In genomic region chr6:31152776-31153175, GRCh38 we compare ENCODE assay signal across 23 cellular contexts.
"Had no signal": no experiment of that assay in that cellular context is flagged by ENCODE, and none has a peak within 500 bp of the region (broad histone marks: within the 10 kb centered on the region; RNA-seq: fewer than 3 reads in every experiment).

No MANE protein-coding gene starts in this region.

- H3K9me3 Mint-ChIP-seq: activated CD4-positive, alpha-beta T cell treated with anti-CD3 and anti-CD28 coated beads, Interleukin-2, amount 10 ng/mL, durations not matched to agents 24 days and 14 days; activated naive CD8-positive, alpha-beta T cell treated with anti-CD3 and anti-CD28 coated beads for 36 hours; activated T-helper 17 cell treated with anti-CD3 and anti-CD28 coated beads, Interleukin-2, amount 50 U/mL, for 72 hours; effector memory CD8-positive, alpha-beta T cell; immature natural killer cell; memory B cell; naive thymus-derived CD8-positive, alpha-beta T cell; stimulated activated memory B cell treated with anti-CD40 and anti-IgM and Interleukin-4, amounts not matched to agents 10 μg/mL and 1 μg/mL and 100 μg/mL, for 72 hours had no signal

- H3K4me3 Mint-ChIP-seq: activated CD4-positive, alpha-beta T cell treated with anti-CD3 and anti-CD28 coated beads, Interleukin-2, amount 10 ng/mL, durations not matched to agents 24 days and 14 days; activated naive CD8-positive, alpha-beta T cell treated with anti-CD3 and anti-CD28 coated beads for 36 hours; activated T-helper 17 cell treated with anti-CD3 and anti-CD28 coated beads, Interleukin-2, amount 50 U/mL, for 72 hours; effector memory CD8-positive, alpha-beta T cell; immature natural killer cell; memory B cell; naive thymus-derived CD8-positive, alpha-beta T cell; stimulated activated memory B cell treated with anti-CD40 and anti-IgM and Interleukin-4, amounts not matched to agents 10 μg/mL and 1 μg/mL and 100 μg/mL, for 72 hours; T-helper 17 cell had no signal

- ATAC-seq: activated T-helper 17 cell treated with anti-CD3 and anti-CD28 coated beads, Interleukin-2, amount 50 U/mL, for 72 hours; effector memory CD8-positive, alpha-beta T cell; esophagus mucosa; naive thymus-derived CD8-positive, alpha-beta T cell; right lobe of liver; stimulated activated memory B cell treated with anti-CD40 and anti-IgM and Interleukin-4, amounts not matched to agents 10 μg/mL and 1 μg/mL and 100 μg/mL, for 72 hours; T-helper 17 cell had no signal

- H3K27me3 Mint-ChIP-seq: activated CD4-positive, alpha-beta T cell treated with anti-CD3 and anti-CD28 coated beads, Interleukin-2, amount 10 ng/mL, durations not matched to agents 24 days and 14 days; activated naive CD8-positive, alpha-beta T cell treated with anti-CD3 and anti-CD28 coated beads for 36 hours; activated T-helper 17 cell treated with anti-CD3 and anti-CD28 coated beads, Interleukin-2, amount 50 U/mL, for 72 hours; effector memory CD8-positive, alpha-beta T cell; memory B cell; naive thymus-derived CD8-positive, alpha-beta T cell; stimulated activated memory B cell treated with anti-CD40 and anti-IgM and Interleukin-4, amounts not matched to agents 10 μg/mL and 1 μg/mL and 100 μg/mL, for 72 hours; T-helper 17 cell had no signal

- DNase-seq: activated CD4-positive, alpha-beta T cell treated with anti-CD3 and anti-CD28 coated beads, Interleukin-2, amount 10 ng/mL, durations not matched to agents 24 days and 14 days; activated naive CD4-positive, alpha-beta T cell treated with Interleukin-2 at 50 U/mL for 16 hours; activated naive CD8-positive, alpha-beta T cell treated with anti-CD3 and anti-CD28 coated beads for 36 hours; activated T-cell treated with anti-CD3 and anti-CD28 coated beads, Interleukin-2, amount 50 U/mL, for 1 hour; colonic mucosa; dorsolateral prefrontal cortex; effector memory CD8-positive, alpha-beta T cell; foreskin melanocyte; glutamatergic neuron; immature natural killer cell; naive thymus-derived CD8-positive, alpha-beta T cell; right lobe of liver; stimulated activated CD4-positive, alpha-beta T cell treated with anti-CD3 and anti-CD28 coated beads, Interleukin-2, amount 100 ng/mL, for 24 hours; stomach; SW 1271; T-helper 17 cell; testis; trophoblast cell; uterus had no signal

- H3K27ac Mint-ChIP-seq: activated CD4-positive, alpha-beta T cell treated with anti-CD3 and anti-CD28 coated beads, Interleukin-2, amount 10 ng/mL, durations not matched to agents 24 days and 14 days; activated naive CD8-positive, alpha-beta T cell treated with anti-CD3 and anti-CD28 coated beads for 36 hours; activated T-helper 17 cell treated with anti-CD3 and anti-CD28 coated beads, Interleukin-2, amount 50 U/mL, for 72 hours; effector memory CD8-positive, alpha-beta T cell; immature natural killer cell; memory B cell; naive thymus-derived CD8-positive, alpha-beta T cell; stimulated activated memory B cell treated with anti-CD40 and anti-IgM and Interleukin-4, amounts not matched to agents 10 μg/mL and 1 μg/mL and 100 μg/mL, for 72 hours; T-helper 17 cell had no signal
